21 cellular contexts compared by ENCODE assay signal in genomic region chr20:57913156-57913930, GRCh38.
A peak's percentile ranks its signal among the peaks of the same experiment; 100 is the strongest.
DNase-seq lines count a peak whose midpoint lies in the region; ATAC-seq, FAIRE-seq and TF ChIP-seq lines count a peak whose summit lies in the region.
"Had no signal": no experiment of that assay in that cellular context is flagged by ENCODE, and none has a peak within 500 bp of the region (broad histone marks: within the 10 kb centered on the region; RNA-seq: fewer than 3 reads in every experiment).

No MANE protein-coding gene starts in this region.

- H3K4me1 ChIP-seq in HepG2 (ENCODE audit: insufficient read depth, low read length) (no peaks in the 10 kb centered on the region), upper lobe of right lung (no peaks in the 10 kb centered on the region), OCI-LY7 (ENCODE audit: insufficient read depth, low read length, poor library complexity, severe bottlenecking) (no peaks in the 10 kb centered on the region)
- H3K4me1 ChIP-seq: BE2C had no signal

- peaks cover 30% of the 10 kb centered on the region for H3K27me3 Mint-ChIP-seq in T-helper 17 cell

- H2AFZ ChIP-seq in HepG2 (ENCODE audit: low read length) = no peak overlapping the region
- no peak overlapping the region for H2AFZ ChIP-seq in OCI-LY7 (ENCODE audit: low read length)

- CTCF ChIA-PET in HepG2 (lab: Yijun Ruan, JAX; ENCODE audit: low intra/inter-chr PET ratio, low total read pairs) = no interaction called here
- CTCF ChIA-PET in OCI-LY7 (lab: Charles Lee; ENCODE audit: unreplicated experiment) = no interaction called here

- peaks cover 2 to 27% of the 10 kb centered on the region in 2 experiments; a peak in 2 of 5 replicates for H3K27me3 ChIP-seq in HepG2 (ENCODE audit: control insufficient read depth in 1 of 2, insufficient read depth in 2 of 2, low read length in 2 of 2)
- no peaks in the 10 kb centered on the region for H3K27me3 ChIP-seq in upper lobe of right lung
- H3K27me3 ChIP-seq: BE2C had no signal

- no peak; the same call in 2 of the 3 replicates for ATAC-seq in HepG2
- ATAC-seq in sciatic nerve = no peak
- ATAC-seq in upper lobe of right lung = peak; percentile 7
- ATAC-seq in T-helper 17 cell = no peak
- ATAC-seq: GM12878 had no signal

- no peaks in the 10 kb centered on the region for H3K9me3 ChIP-seq in HepG2 (ENCODE audit: low read length)
- H3K9me3 ChIP-seq in upper lobe of right lung = no peaks in the 10 kb centered on the region
- no peaks in the 10 kb centered on the region for H3K9me3 ChIP-seq in OCI-LY7 (ENCODE audit: low read length)
- H3K9me3 ChIP-seq in T-helper 17 cell (ENCODE audit: control insufficient read depth, low read length, poor library complexity, severe bottlenecking) = no peaks in the 10 kb centered on the region
- H3K9me3 ChIP-seq: BE2C had no signal

- in situ Hi-C loops in HepG2 (cut with HindIII; ENCODE audit: extremely low pct_ligation_motif_present, low pct_unique_long_range_greater_than_20kb) = no loop called here

- H3K4me3 Mint-ChIP-seq in T-helper 17 cell = no peak overlapping the region
- H3K4me3 Mint-ChIP-seq: CD4-positive, CD25-positive, alpha-beta regulatory T cell; H9 had no signal

- H4K20me1 ChIP-seq in HepG2 (ENCODE audit: insufficient read depth, low read length) (no peaks in the 10 kb centered on the region), OCI-LY7 (ENCODE audit: insufficient read depth, low read length) (no peaks in the 10 kb centered on the region)

- H3K27ac Mint-ChIP-seq in T-helper 17 cell = no peak overlapping the region
- H3K27ac Mint-ChIP-seq: CD4-positive, CD25-positive, alpha-beta regulatory T cell; H9 had no signal

- no peak for TF ChIP-seq EP300 in HepG2 (IDR thresholded peaks at IDR 0.05; ENCODE audit: low read depth in 2 of 2, low read length in 2 of 2)
- TF ChIP-seq EP300 in HepG2 (CRISPR knock-in tag; IDR thresholded peaks at IDR 0.05; ENCODE audit: borderline replicate concordance) = no peak

- peaks cover 4% of the 10 kb centered on the region for H3K4me1 Mint-ChIP-seq in T-helper 17 cell
- H3K4me1 Mint-ChIP-seq: CD4-positive, CD25-positive, alpha-beta regulatory T cell; CD8-positive, alpha-beta memory T cell had no signal

- TF ChIP-seq POLR2A in HepG2 (IDR thresholded peaks at IDR 0.05; ENCODE audit: insufficient read depth in 1 of 2, low read depth in 2 of 2, low read length in 2 of 2) = no peak

- BruUV-seq in HepG2 (replicated peaks; lab: Mats Ljungman, UMichigan) (no TSS peak), OCI-LY7 (replicated peaks; lab: Mats Ljungman, UMichigan) (no TSS peak)

- peak; percentile 13 for FAIRE-seq in HTR-8/SVneo (lab: Jason Lieb, UNC)
- no peak for FAIRE-seq in HepG2 (lab: Jason Lieb, UNC)
- FAIRE-seq: A204.1, GM12878, H1 had no signal

- no peaks in the 10 kb centered on the region for H3K9me2 ChIP-seq in OCI-LY7 (ENCODE audit: insufficient read depth, low read length)

- H3K4me2 ChIP-seq in HepG2 (ENCODE audit: low read depth, low read length) = no peak overlapping the region
- H3K4me2 ChIP-seq in OCI-LY7 (ENCODE audit: low read length) = no peak overlapping the region

- H3K36me3 Mint-ChIP-seq in T-helper 17 cell (ENCODE audit: low read depth) = no peaks in the 10 kb centered on the region
- H3K36me3 Mint-ChIP-seq: CD4-positive, CD25-positive, alpha-beta regulatory T cell; CD8-positive, alpha-beta memory T cell had no signal

- no peak for TF ChIP-seq RAD21 in HepG2 (CRISPR knock-in tag; IDR thresholded peaks at IDR 0.05)

- intact Hi-C loops in HepG2 (cut with micrococcal nuclease; ENCODE audit: unreplicated experiment) = no loop called here
- intact Hi-C loops in sciatic nerve (cut with DNase I) = no loop called here
- intact Hi-C loops in upper lobe of right lung (cut with DNase I) = no loop called here
- intact Hi-C loops in OCI-LY7 (cut with micrococcal nuclease; ENCODE audit: unreplicated experiment) = no loop called here

- H3K4me3 ChIP-seq in HepG2 (replicated peaks in 1 of 3; ENCODE audit: insufficient read depth in 1 of 3, low read depth in 2 of 3, low read length in 3 of 3) (no peak overlapping the region), upper lobe of right lung (no peak overlapping the region), OCI-LY7 (ENCODE audit: low read depth, low read length, poor library complexity, severe bottlenecking) (no peak overlapping the region)
- H3K4me3 ChIP-seq: GM12878 had no signal

- TF ChIP-seq CTCF in HepG2 (CRISPR knock-in tag; IDR thresholded peaks at IDR 0.05) (no peak), upper lobe of right lung (IDR thresholded peaks at IDR 0.05) (no peak), OCI-LY7 (conservative IDR thresholded peaks at IDR 0.05; ENCODE audit: low read length) (no peak)

- H3K27ac ChIP-seq in HepG2 (ENCODE audit: extremely low read length, insufficient read depth, low read length) = no peak overlapping the region
- H3K27ac ChIP-seq in upper lobe of right lung = no peak overlapping the region
- no peak overlapping the region for H3K27ac ChIP-seq in OCI-LY7 (ENCODE audit: low read depth, low read length, poor library complexity, severe bottlenecking)

- no peak overlapping the region for H3K9ac ChIP-seq in HepG2 (ENCODE audit: insufficient read depth, low read depth, low read length)

- POLR2A ChIA-PET in HepG2 (lab: Yijun Ruan, JAX) (no interaction called here), OCI-LY7 (lab: Charles Lee) (interaction anchor here (0.5 kb wide), 1 partner anchor 303 kb away, joined by 5 read pairs; no protein-coding TSS in a partner anchor)

- 2% methylated on average over 12 of the region's 12 CpGs for WGBS in HepG2 (ENCODE audit: low lambda C conversion rate)

- no peak for DNase-seq in HTR-8/SVneo (ENCODE audit: insufficient read length, low spot score)
- DNase-seq in HepG2 (ENCODE audit: low spot score) = no peak
- DNase-seq in sciatic nerve (ENCODE audit: low spot score) = peak; percentile 43
- peak; percentile 61 for DNase-seq in upper lobe of right lung
- no peak for DNase-seq in OCI-LY7 (ENCODE audit: low spot score)
- no peak for DNase-seq in NCI-H1417 (lab: John Stamatoyannopoulos, UW)
- DNase-seq in T-helper 17 cell = no peak
- DNase-seq: ACHN; BE2C; C1 segment of cervical spinal cord; CD4-positive, CD25-positive, alpha-beta regulatory T cell; CD8-positive, alpha-beta memory T cell; COR-L47; DMS 273 treated with DMSO at 0.1 percent for 48 hours; DMS53; DND-41; EL; H9 had no signal

- H3K79me2 ChIP-seq in HepG2 (ENCODE audit: insufficient read depth, low read length) = no peaks in the 10 kb centered on the region
- H3K79me2 ChIP-seq in OCI-LY7 (ENCODE audit: insufficient read depth, low read depth, low read length) = no peaks in the 10 kb centered on the region

- H3K36me3 ChIP-seq in HepG2 (replicated peaks in 1 of 2; ENCODE audit: control insufficient read depth in 1 of 2, insufficient read depth in 2 of 2, low read length in 2 of 2) (no peaks in the 10 kb centered on the region), upper lobe of right lung (no peaks in the 10 kb centered on the region), OCI-LY7 (ENCODE audit: insufficient read depth, low read length) (no peaks in the 10 kb centered on the region)
- H3K36me3 ChIP-seq: BE2C had no signal

TF ChIP-seq in HepG2, 621 proteins besides CTCF, POLR2A, EP300 and RAD21:
- TF ChIP-seq ZNF83 (CRISPR knock-in tag; IDR thresholded peaks at IDR 0.05; ENCODE audit: borderline replicate concordance) (no peak), USF2 (IDR thresholded peaks at IDR 0.05; ENCODE audit: low read depth, low read length) (0 out of 2 replicates have a peak, but pooled peaks have one; percentile 5), USF2 (CRISPR knock-in tag; IDR thresholded peaks at IDR 0.05; ENCODE audit: borderline replicate concordance) (no peak)

Comparison
In these comparisons a context has a peak if more than half of its experiments do, and no peak if none do; other contexts are left out.
1. DNase-seq: peak in sciatic nerve (single experiment) and upper lobe of right lung (single experiment); none in HTR-8/SVneo (single experiment), HepG2 (single experiment), OCI-LY7 (single experiment), NCI-H1417 (0 of 3) and T-helper 17 cell (0 of 3).